In the genomic region with DNA sequence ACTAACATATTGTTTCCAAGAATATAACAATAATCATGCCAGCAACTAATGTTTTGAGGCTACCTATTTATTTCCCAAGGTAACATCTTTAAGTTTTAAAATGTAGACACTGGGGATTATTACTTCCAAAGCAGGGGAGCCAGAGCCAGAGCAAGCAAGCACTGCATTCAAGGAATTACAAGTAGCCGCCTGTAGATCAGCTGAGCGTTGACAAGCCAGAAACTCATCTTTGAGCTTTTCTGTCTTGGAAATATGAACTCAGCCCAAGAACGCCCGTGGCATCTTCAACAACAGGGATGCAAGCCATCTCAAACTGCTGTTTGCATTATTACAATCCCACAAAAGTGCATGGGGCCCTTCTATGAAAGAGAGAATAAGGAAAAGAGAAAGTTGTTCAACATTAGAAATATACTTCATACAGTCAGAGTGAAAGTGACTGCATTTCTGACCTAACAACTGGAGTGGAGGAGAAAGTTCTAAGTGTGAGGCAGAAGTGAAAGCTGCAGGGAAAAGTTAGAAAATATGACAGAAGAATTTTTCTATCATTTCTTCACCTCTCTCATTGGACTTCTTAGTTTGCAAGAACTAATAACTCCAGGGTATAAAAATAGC, we compare ENCODE assay signal across 12 cellular contexts. TPM values are rescaled to one million over a fixed set of nuclear protein-coding genes. Genes with fewer than 3 reads are reported as not detected.
A peak's percentile ranks its signal among the peaks of the same experiment; 100 is the strongest.
DNase-seq lines count a peak whose midpoint lies in the region; ATAC-seq, FAIRE-seq and TF ChIP-seq lines count a peak whose summit lies in the region.
"Had no signal": no experiment of that assay in that cellular context is flagged by ENCODE, and none has a peak within 500 bp of the region (broad histone marks: within the 10 kb centered on the region; RNA-seq: fewer than 3 reads in every experiment).

No MANE protein-coding gene starts in this region.

- no peaks in the 10 kb centered on the region for H3K36me3 ChIP-seq in lower lobe of right lung
- H3K36me3 ChIP-seq: BLaER1 treated with 17β-estradiol and CSF1 and Interleukin-3, amounts not matched to agents 10 nM and 100 nM had no signal

- H3K27me3 ChIP-seq in lower lobe of right lung (ENCODE audit: low read depth): peaks cover 12% of the 10 kb centered on the region

- TF ChIP-seq POLR2A in GM12891 (IDR thresholded peaks at IDR 0.05; ENCODE audit: low read depth, low read length): no peak

- ATAC-seq in GM21381 (IDR thresholded peaks at IDR 0.05; ENCODE audit: unreplicated experiment) (peak; percentile 72), HG03159 (IDR thresholded peaks at IDR 0.05; ENCODE audit: unreplicated experiment) (peak; percentile 77), lower lobe of right lung (no peak)

- H3K4me3 Mint-ChIP-seq in CD14-positive monocyte: no peak overlapping the region
- H3K4me3 Mint-ChIP-seq: activated naive CD8-positive, alpha-beta T cell treated with anti-CD3 and anti-CD28 coated beads for 36 hours had no signal

- peak; percentile 48 for FAIRE-seq in GM12891 (lab: Jason Lieb, UNC)

- no peak overlapping the region for H3K4me3 ChIP-seq in fibroblast of mammary gland (ENCODE audit: control insufficient read depth, low read depth, low read length)
- H3K4me3 ChIP-seq in lower lobe of right lung: no peak overlapping the region
- H3K4me3 ChIP-seq: BLaER1 treated with 17β-estradiol and CSF1 and Interleukin-3, amounts not matched to agents 10 nM and 100 nM had no signal

- no peaks in the 10 kb centered on the region for H3K9me3 ChIP-seq in lower lobe of right lung
- H3K9me3 ChIP-seq: BLaER1 treated with 17β-estradiol and CSF1 and Interleukin-3, amounts not matched to agents 10 nM and 100 nM had no signal

- TF ChIP-seq CTCF in fibroblast of mammary gland (conservative IDR thresholded peaks at IDR 0.05; ENCODE audit: control insufficient read depth, insufficient read depth, low read depth, low read length): no peak
- TF ChIP-seq CTCF in lower lobe of right lung (IDR thresholded peaks at IDR 0.05): no peak
- TF ChIP-seq CTCF in CD14-positive monocyte (IDR thresholded peaks at IDR 0.05): no peak

- H3K27ac ChIP-seq in lower lobe of right lung: no peak overlapping the region
- H3K27ac ChIP-seq: BLaER1 treated with 17β-estradiol and CSF1 and Interleukin-3, amounts not matched to agents 10 nM and 100 nM had no signal

- no peak overlapping the region for H3K27ac Mint-ChIP-seq in CD14-positive monocyte
- H3K27ac Mint-ChIP-seq: activated naive CD8-positive, alpha-beta T cell treated with anti-CD3 and anti-CD28 coated beads for 36 hours had no signal

- H3K36me3 Mint-ChIP-seq in CD14-positive monocyte: no peaks in the 10 kb centered on the region
- H3K36me3 Mint-ChIP-seq: activated naive CD8-positive, alpha-beta T cell treated with anti-CD3 and anti-CD28 coated beads for 36 hours had no signal

- H3K4me1 Mint-ChIP-seq in CD14-positive monocyte: no peaks in the 10 kb centered on the region

- DNase-seq in GM12891 (ENCODE audit: insufficient read length, low spot score): no peak
- peak; percentile 18 for DNase-seq in fibroblast of mammary gland (ENCODE audit: low read depth)
- DNase-seq in NCI-H128 (lab: John Stamatoyannopoulos, UW; ENCODE audit: unreplicated experiment): no peak
- DNase-seq in lower lobe of right lung: no peak
- no peak for DNase-seq in NOMO-1 treated with DMSO at 0.1 percent for 48 hours (lab: John Stamatoyannopoulos, UW; ENCODE audit: unreplicated experiment)
- DNase-seq in CD14-positive monocyte (ENCODE audit: low spot score): no peak
- DNase-seq: activated naive CD8-positive, alpha-beta T cell treated with anti-CD3 and anti-CD28 coated beads for 36 hours; KBM-7; NCI-H774 had no signal

- intact Hi-C loops in lower lobe of right lung (cut with DNase I): no loop called here
- intact Hi-C loops in CD14-positive monocyte (cut with micrococcal nuclease): no loop called here

- peaks cover 0 to 1% (median 0%) of the 10 kb centered on the region in 7 donors for H3K9me3 Mint-ChIP-seq in CD14-positive monocyte
- H3K9me3 Mint-ChIP-seq: activated naive CD8-positive, alpha-beta T cell treated with anti-CD3 and anti-CD28 coated beads for 36 hours had no signal

- peaks cover 3% of the 10 kb centered on the region for H3K4me1 ChIP-seq in lower lobe of right lung

- H3K27me3 Mint-ChIP-seq in CD14-positive monocyte (ENCODE audit: low read depth in 3 of 3): peaks cover 29 to 31% (median 31%) of the 10 kb centered on the region in 3 donors

TF ChIP-seq in GM12891, 5 proteins besides CTCF, POLR2A, EP300 and RAD21:
- TF ChIP-seq POU2F2 (IDR thresholded peaks at IDR 0.05; ENCODE audit: low read depth, low read length): no peak
- TF ChIP-seq SPI1 (IDR thresholded peaks at IDR 0.05; ENCODE audit: low read depth, low read length): peak; percentile 71
TF ChIP-seq in GM12891: peak in this region for 1.

RNA-seq across cellular contexts. Expression of a gene that starts 6.5 kb away (rescaled TPM):
- 17.4 TPM for polyA plus RNA-seq in GM12891 (2012; ENCODE audit: low read depth, missing spikeins)
- 47.1 TPM for total RNA-seq in lower lobe of right lung
- not detected for polyA plus RNA-seq in CD14-positive monocyte

Comparison
In these comparisons a context has a peak if more than half of its experiments do, and no peak if none do; other contexts are left out.
1. ATAC-seq: peak in GM21381 (single experiment) and HG03159 (single experiment); none in lower lobe of right lung (0 of 2).